In genomic region chr11:5815534-5815933, GRCh38 we compare ENCODE assay signal across 1 cellular context.
TF ChIP-seq lines count a peak whose summit lies in the region.

No MANE protein-coding gene starts in this region.

TF ChIP-seq in K562, 482 proteins besides CTCF, POLR2A, EP300 and RAD21 (continues in another document):
- 0 out of 2 replicates have a peak, but pooled peaks have one; percentile 8 for TF ChIP-seq RFX1 (IDR thresholded peaks at IDR 0.05)
- no peak for TF ChIP-seq U2AF2 (optimal IDR thresholded peaks at IDR 0.05; ENCODE audit: low read depth, low read length)
- TF ChIP-seq FOXM1 (IDR thresholded peaks at IDR 0.05; ENCODE audit: low read depth) = peak; percentile 13; the same call in 1 of the 2 replicates
- TF ChIP-seq FOXM1 (CRISPR knock-in tag; IDR thresholded peaks at IDR 0.05; ENCODE audit: low read depth) = no peak
- TF ChIP-seq GTF2E2 (tag; IDR thresholded peaks at IDR 0.05) = no peak
- TF ChIP-seq JUND (IDR thresholded peaks at IDR 0.05; ENCODE audit: borderline replicate concordance, low read depth, low read length) = peak; percentile 54; the same call in 1 of the 2 replicates
- 0 out of 3 replicates have a peak, but pooled peaks have one; percentile 64 for TF ChIP-seq JUND (tag; IDR thresholded peaks at IDR 0.05; ENCODE audit: borderline replicate concordance, low read depth, low read length)
- no peak for TF ChIP-seq KAT8 (IDR thresholded peaks at IDR 0.05; ENCODE audit: low read depth)
- TF ChIP-seq, protein P1, sequence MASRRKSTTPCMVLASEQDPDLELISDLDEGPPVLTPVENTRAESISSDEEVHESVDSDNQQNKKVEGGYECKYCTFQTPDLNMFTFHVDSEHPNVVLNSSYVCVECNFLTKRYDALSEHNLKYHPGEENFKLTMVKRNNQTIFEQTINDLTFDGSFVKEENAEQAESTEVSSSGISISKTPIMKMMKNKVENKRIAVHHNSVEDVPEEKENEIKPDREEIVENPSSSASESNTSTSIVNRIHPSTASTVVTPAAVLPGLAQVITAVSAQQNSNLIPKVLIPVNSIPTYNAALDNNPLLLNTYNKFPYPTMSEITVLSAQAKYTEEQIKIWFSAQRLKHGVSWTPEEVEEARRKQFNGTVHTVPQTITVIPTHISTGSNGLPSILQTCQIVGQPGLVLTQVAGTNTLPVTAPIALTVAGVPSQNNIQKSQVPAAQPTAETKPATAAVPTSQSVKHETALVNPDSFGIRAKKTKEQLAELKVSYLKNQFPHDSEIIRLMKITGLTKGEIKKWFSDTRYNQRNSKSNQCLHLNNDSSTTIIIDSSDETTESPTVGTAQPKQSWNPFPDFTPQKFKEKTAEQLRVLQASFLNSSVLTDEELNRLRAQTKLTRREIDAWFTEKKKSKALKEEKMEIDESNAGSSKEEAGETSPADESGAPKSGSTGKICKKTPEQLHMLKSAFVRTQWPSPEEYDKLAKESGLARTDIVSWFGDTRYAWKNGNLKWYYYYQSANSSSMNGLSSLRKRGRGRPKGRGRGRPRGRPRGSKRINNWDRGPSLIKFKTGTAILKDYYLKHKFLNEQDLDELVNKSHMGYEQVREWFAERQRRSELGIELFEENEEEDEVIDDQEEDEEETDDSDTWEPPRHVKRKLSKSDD (conservative IDR thresholded peaks at IDR 0.05; ENCODE audit: low read length) = no peak
- TF ChIP-seq ZFP1 (CRISPR knock-in tag; IDR thresholded peaks at IDR 0.05) = no peak
- TF ChIP-seq MEIS2 (IDR thresholded peaks at IDR 0.05; ENCODE audit: partially characterized antibody) = no peak
- TF ChIP-seq CXXC5 (CRISPR knock-in tag; IDR thresholded peaks at IDR 0.05) = peak; percentile 40
- TF ChIP-seq ZNF592 (IDR thresholded peaks at IDR 0.05) = no peak
- TF ChIP-seq ZC3H11A (IDR thresholded peaks at IDR 0.05; ENCODE audit: low read depth, low read length) = no peak
- no peak for TF ChIP-seq XRCC4 (IDR thresholded peaks at IDR 0.05; ENCODE audit: extremely low read depth, insufficient read depth, insufficient read length)
- TF ChIP-seq, protein P2, sequence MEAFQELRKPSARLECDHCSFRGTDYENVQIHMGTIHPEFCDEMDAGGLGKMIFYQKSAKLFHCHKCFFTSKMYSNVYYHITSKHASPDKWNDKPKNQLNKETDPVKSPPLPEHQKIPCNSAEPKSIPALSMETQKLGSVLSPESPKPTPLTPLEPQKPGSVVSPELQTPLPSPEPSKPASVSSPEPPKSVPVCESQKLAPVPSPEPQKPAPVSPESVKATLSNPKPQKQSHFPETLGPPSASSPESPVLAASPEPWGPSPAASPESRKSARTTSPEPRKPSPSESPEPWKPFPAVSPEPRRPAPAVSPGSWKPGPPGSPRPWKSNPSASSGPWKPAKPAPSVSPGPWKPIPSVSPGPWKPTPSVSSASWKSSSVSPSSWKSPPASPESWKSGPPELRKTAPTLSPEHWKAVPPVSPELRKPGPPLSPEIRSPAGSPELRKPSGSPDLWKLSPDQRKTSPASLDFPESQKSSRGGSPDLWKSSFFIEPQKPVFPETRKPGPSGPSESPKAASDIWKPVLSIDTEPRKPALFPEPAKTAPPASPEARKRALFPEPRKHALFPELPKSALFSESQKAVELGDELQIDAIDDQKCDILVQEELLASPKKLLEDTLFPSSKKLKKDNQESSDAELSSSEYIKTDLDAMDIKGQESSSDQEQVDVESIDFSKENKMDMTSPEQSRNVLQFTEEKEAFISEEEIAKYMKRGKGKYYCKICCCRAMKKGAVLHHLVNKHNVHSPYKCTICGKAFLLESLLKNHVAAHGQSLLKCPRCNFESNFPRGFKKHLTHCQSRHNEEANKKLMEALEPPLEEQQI (IDR thresholded peaks at IDR 0.05) = peak; percentile 55; the same call in 1 of the 2 replicates
- TF ChIP-seq E2F6 (IDR thresholded peaks at IDR 0.05; ENCODE audit: borderline replicate concordance in 1 of 2, extremely low read depth in 1 of 2, insufficient read depth in 1 of 2, insufficient read length in 1 of 2, low read depth in 1 of 2, low read length in 1 of 2, poor library complexity in 1 of 2, severe bottlenecking in 1 of 2) = no peak
- no peak for TF ChIP-seq NR2C2 (CRISPR knock-in tag; IDR thresholded peaks at IDR 0.05)
- TF ChIP-seq NR2C2 (tag; IDR thresholded peaks at IDR 0.05) = no peak
- TF ChIP-seq, protein P3, sequence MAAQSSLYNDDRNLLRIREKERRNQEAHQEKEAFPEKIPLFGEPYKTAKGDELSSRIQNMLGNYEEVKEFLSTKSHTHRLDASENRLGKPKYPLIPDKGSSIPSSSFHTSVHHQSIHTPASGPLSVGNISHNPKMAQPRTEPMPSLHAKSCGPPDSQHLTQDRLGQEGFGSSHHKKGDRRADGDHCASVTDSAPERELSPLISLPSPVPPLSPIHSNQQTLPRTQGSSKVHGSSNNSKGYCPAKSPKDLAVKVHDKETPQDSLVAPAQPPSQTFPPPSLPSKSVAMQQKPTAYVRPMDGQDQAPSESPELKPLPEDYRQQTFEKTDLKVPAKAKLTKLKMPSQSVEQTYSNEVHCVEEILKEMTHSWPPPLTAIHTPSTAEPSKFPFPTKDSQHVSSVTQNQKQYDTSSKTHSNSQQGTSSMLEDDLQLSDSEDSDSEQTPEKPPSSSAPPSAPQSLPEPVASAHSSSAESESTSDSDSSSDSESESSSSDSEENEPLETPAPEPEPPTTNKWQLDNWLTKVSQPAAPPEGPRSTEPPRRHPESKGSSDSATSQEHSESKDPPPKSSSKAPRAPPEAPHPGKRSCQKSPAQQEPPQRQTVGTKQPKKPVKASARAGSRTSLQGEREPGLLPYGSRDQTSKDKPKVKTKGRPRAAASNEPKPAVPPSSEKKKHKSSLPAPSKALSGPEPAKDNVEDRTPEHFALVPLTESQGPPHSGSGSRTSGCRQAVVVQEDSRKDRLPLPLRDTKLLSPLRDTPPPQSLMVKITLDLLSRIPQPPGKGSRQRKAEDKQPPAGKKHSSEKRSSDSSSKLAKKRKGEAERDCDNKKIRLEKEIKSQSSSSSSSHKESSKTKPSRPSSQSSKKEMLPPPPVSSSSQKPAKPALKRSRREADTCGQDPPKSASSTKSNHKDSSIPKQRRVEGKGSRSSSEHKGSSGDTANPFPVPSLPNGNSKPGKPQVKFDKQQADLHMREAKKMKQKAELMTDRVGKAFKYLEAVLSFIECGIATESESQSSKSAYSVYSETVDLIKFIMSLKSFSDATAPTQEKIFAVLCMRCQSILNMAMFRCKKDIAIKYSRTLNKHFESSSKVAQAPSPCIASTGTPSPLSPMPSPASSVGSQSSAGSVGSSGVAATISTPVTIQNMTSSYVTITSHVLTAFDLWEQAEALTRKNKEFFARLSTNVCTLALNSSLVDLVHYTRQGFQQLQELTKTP (IDR thresholded peaks at IDR 0.05; ENCODE audit: low read depth in 1 of 2, partially characterized antibody in 2 of 2) = no peak
- TF ChIP-seq HNRNPLL (IDR thresholded peaks at IDR 0.05; ENCODE audit: low read depth, low read length, poor library complexity, severe bottlenecking) = no peak
- no peak for TF ChIP-seq PPARD (CRISPR knock-in tag; IDR thresholded peaks at IDR 0.05)
- TF ChIP-seq ZNF511 (CRISPR knock-in tag; IDR thresholded peaks at IDR 0.05) = no peak
- no peak for TF ChIP-seq HDAC1 (IDR thresholded peaks at IDR 0.05)
- no peak for TF ChIP-seq KLF16 (IDR thresholded peaks at IDR 0.05)
- TF ChIP-seq POLR2AphosphoS5 (IDR thresholded peaks at IDR 0.05; ENCODE audit: control insufficient read depth, insufficient read depth, low read depth, low read length) = no peak
- no peak; the same call in 1 of the 2 replicates for TF ChIP-seq EHMT2 (IDR thresholded peaks at IDR 0.05)
- TF ChIP-seq TCF3 (CRISPR knock-in tag; IDR thresholded peaks at IDR 0.05) = no peak
- no peak for TF ChIP-seq CC2D1A (IDR thresholded peaks at IDR 0.05)
- TF ChIP-seq ZNF584 (CRISPR knock-in tag; IDR thresholded peaks at IDR 0.05; ENCODE audit: low read depth) = no peak
- TF ChIP-seq, protein P4, sequence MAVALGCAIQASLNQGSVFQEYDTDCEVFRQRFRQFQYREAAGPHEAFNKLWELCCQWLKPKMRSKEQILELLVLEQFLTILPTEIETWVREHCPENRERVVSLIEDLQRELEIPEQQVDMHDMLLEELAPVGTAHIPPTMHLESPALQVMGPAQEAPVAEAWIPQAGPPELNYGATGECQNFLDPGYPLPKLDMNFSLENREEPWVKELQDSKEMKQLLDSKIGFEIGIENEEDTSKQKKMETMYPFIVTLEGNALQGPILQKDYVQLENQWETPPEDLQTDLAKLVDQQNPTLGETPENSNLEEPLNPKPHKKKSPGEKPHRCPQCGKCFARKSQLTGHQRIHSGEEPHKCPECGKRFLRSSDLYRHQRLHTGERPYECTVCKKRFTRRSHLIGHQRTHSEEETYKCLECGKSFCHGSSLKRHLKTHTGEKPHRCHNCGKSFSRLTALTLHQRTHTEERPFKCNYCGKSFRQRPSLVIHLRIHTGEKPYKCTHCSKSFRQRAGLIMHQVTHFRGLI (CRISPR knock-in tag; IDR thresholded peaks at IDR 0.05) = no peak
- TF ChIP-seq ETV6 (IDR thresholded peaks at IDR 0.05; ENCODE audit: borderline replicate concordance in 1 of 2, low read depth in 2 of 2, low read length in 1 of 2) = no peak
- no peak for TF ChIP-seq ETV6 (CRISPR knock-in tag; IDR thresholded peaks at IDR 0.05; ENCODE audit: borderline replicate concordance)
- TF ChIP-seq, protein P5, sequence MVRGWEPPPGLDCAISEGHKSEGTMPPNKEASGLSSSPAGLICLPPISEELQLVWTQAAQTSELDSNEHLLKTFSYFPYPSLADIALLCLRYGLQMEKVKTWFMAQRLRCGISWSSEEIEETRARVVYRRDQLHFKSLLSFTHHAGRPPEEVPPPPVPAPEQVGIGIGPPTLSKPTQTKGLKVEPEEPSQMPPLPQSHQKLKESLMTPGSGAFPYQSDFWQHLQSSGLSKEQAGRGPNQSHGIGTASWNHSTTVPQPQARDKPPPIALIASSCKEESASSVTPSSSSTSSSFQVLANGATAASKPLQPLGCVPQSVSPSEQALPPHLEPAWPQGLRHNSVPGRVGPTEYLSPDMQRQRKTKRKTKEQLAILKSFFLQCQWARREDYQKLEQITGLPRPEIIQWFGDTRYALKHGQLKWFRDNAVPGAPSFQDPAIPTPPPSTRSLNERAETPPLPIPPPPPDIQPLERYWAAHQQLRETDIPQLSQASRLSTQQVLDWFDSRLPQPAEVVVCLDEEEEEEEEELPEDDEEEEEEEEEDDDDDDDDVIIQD (CRISPR knock-in tag; IDR thresholded peaks at IDR 0.05) = no peak
- TF ChIP-seq RNF2 (IDR thresholded peaks at IDR 0.05) = no peak
- TF ChIP-seq ZC3H4 (CRISPR knock-in tag; IDR thresholded peaks at IDR 0.05; ENCODE audit: borderline replicate concordance) = no peak
- no peak for TF ChIP-seq NCOA1 (IDR thresholded peaks at IDR 0.05; ENCODE audit: low read depth)
- no peak for TF ChIP-seq POU5F1 (IDR thresholded peaks at IDR 0.05; ENCODE audit: borderline replicate concordance, low read depth, low read length, partially characterized antibody)
- TF ChIP-seq ZNF280B (CRISPR knock-in tag; IDR thresholded peaks at IDR 0.05) = no peak
- no peak for TF ChIP-seq ZFP36 (IDR thresholded peaks at IDR 0.05; ENCODE audit: low read depth, low read length, partially characterized antibody)
- TF ChIP-seq SREBF1 (IDR thresholded peaks at IDR 0.05; ENCODE audit: borderline replicate concordance, low read depth, low read length) = no peak
- no peak for TF ChIP-seq SIRT6 (IDR thresholded peaks at IDR 0.05; ENCODE audit: low read depth, low read length)
- no peak for TF ChIP-seq TBP (optimal IDR thresholded peaks at IDR 0.05; ENCODE audit: low read depth, low read length)
- no peak for TF ChIP-seq TSC22D4 (tag; IDR thresholded peaks at IDR 0.05)
- no peak for TF ChIP-seq DDX20 (tag; IDR thresholded peaks at IDR 0.05; ENCODE audit: low read depth)
- TF ChIP-seq JUN (IDR thresholded peaks at IDR 0.05; ENCODE audit: borderline replicate concordance, low read depth, low read length) = 0 out of 2 replicates have a peak, but pooled peaks have one; percentile 27
- TF ChIP-seq JUN (CRISPR knock-in tag; IDR thresholded peaks at IDR 0.05; ENCODE audit: borderline replicate concordance) = no peak
